In genomic region chr3:41583014-41583413, GRCh38 we compare ENCODE assay signal across 4 cellular contexts.
"Had no signal": no experiment of that assay in that cellular context is flagged by ENCODE, and none has a peak within 500 bp of the region (broad histone marks: within the 10 kb centered on the region; RNA-seq: fewer than 3 reads in every experiment).

No MANE protein-coding gene starts in this region.

- H3K4me3 ChIP-seq: GM23338 had no signal

- DNase-seq: H9, HCEC 1CT, IMR-90 had no signal
